Comparison of ENCODE assay signal across 19 cellular contexts in the genomic region with DNA sequence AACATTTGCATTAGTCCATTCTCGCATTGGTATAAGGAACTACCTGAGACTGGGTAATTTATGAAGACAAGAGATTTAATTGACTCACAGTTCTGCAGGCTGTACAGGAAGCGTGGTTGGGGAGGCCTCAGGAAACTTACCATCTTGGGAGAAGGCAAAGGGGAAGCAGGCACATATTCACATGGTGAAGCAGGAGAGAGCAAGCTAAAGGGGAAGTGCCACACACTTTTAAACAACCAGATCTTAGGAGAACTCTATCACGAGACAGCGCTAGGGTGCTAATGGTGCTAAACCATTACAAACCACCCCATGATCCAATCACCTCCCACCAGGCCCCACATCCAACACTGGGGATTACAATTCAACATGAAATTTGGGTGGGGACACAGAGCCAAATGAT.
"Had no signal": no experiment of that assay in that cellular context is flagged by ENCODE, and none has a peak within 500 bp of the region (broad histone marks: within the 10 kb centered on the region; RNA-seq: fewer than 3 reads in every experiment).

No MANE protein-coding gene starts in this region.

- H3K36me3 Mint-ChIP-seq: naive thymus-derived CD8-positive, alpha-beta T cell had no signal

- H3K27ac Mint-ChIP-seq: endodermal cell; naive thymus-derived CD8-positive, alpha-beta T cell had no signal

- FAIRE-seq: endothelial cell of umbilical vein, kidney had no signal

- ATAC-seq: left cardiac atrium; naive thymus-derived CD8-positive, alpha-beta T cell; sciatic nerve had no signal

- DNase-seq: effector CD4-positive, alpha-beta T cell; endodermal cell; erythroblast; foreskin melanocyte; head of caudate nucleus; kidney; left cardiac atrium; left ventricle myocardium inferior; naive thymus-derived CD8-positive, alpha-beta T cell; posterior cingulate gyrus; spleen; stimulated activated CD4-positive, alpha-beta T cell treated with anti-CD3 and anti-CD28 coated beads, Interleukin-2, amount 100 ng/mL, for 24 hours; stimulated activated CD4-positive, alpha-beta T cell treated with anti-CD3 and anti-CD28 coated beads, Interleukin-4, amount 100 ng/mL, for 4 hours; stimulated activated naive CD4-positive, alpha-beta T cell; stomach; substantia nigra; transverse colon had no signal

- H3K4me3 Mint-ChIP-seq: endodermal cell; naive thymus-derived CD8-positive, alpha-beta T cell had no signal
